20 cellular contexts compared by ENCODE assay signal in the genomic region with DNA sequence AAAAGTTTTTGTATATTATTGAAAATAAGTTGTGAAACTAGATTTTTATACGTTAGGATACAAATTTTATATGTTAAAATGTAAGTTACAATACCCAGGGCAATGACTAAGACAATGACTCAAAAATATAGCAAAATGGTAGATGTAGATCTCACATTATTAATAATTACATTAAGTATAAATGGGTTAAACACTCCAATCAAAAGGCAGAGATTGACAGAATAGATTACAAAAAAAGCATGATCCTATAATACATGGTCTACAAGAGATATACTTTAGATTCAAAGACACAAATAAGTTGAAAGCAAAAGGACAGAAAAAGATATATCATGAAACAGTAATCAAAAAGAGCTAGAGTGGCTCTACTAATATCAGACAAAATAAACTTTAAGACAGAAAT.
"Had no signal": no experiment of that assay in that cellular context is flagged by ENCODE, and none has a peak within 500 bp of the region (broad histone marks: within the 10 kb centered on the region; RNA-seq: fewer than 3 reads in every experiment).

No MANE protein-coding gene starts in this region.

- H3K4me3 ChIP-seq: coronary artery, dorsolateral prefrontal cortex, esophagus muscularis mucosa, gastroesophageal sphincter, heart left ventricle, hepatocyte, left lung, lower lobe of right lung, mucosa of descending colon had no signal

- H3K27me3 ChIP-seq: esophagus muscularis mucosa, gastroesophageal sphincter, heart left ventricle, hepatocyte, left lung had no signal

- H2AFZ ChIP-seq: hepatocyte had no signal

- DNase-seq: dermis blood vessel endothelial cell; dorsolateral prefrontal cortex; effector CD4-positive, alpha-beta T cell; effector memory CD4-positive, alpha-beta T cell; foreskin keratinocyte; heart left ventricle; hypothalamus; immature natural killer cell; islet precursor cell; left cardiac atrium; left lung; left ventricle myocardium superior; lower lobe of right lung; mesenchymal stem cell; mucosa of descending colon had no signal

- ATAC-seq: foreskin keratinocyte, gastroesophageal sphincter, heart left ventricle, left cardiac atrium, left lung, left ventricle myocardium superior, lower lobe of right lung, mucosa of descending colon had no signal

- H3K27ac ChIP-seq: coronary artery, dorsolateral prefrontal cortex, esophagus muscularis mucosa, foreskin keratinocyte, gastroesophageal sphincter, heart left ventricle, hepatocyte, left lung, lower lobe of right lung had no signal

- H3K4me2 ChIP-seq: hepatocyte had no signal

- H3K79me2 ChIP-seq: hepatocyte had no signal

- H3K36me3 ChIP-seq: esophagus muscularis mucosa, gastroesophageal sphincter, heart left ventricle, left lung, lower lobe of right lung had no signal

- FAIRE-seq: endothelial cell of umbilical vein had no signal

- H3K4me1 ChIP-seq: esophagus muscularis mucosa, foreskin keratinocyte, gastroesophageal sphincter, heart left ventricle, left lung, lower lobe of right lung had no signal
